Comparison of ENCODE assay signal across 26 cellular contexts in genomic region chr20:59110607-59111006, GRCh38. TPM values are rescaled to one million over a fixed set of nuclear protein-coding genes. Genes with fewer than 3 reads are reported as not detected.
DNase-seq lines count a peak whose midpoint lies in the region; ATAC-seq, FAIRE-seq and TF ChIP-seq lines count a peak whose summit lies in the region.
"Had no signal": no experiment of that assay in that cellular context is flagged by ENCODE, and none has a peak within 500 bp of the region (broad histone marks: within the 10 kb centered on the region; RNA-seq: fewer than 3 reads in every experiment).

No MANE protein-coding gene starts in this region.

- DNase-seq in pancreas, result no peak
- no peak for DNase-seq in stimulated activated CD4-positive, alpha-beta T cell treated with anti-CD3 and anti-CD28 coated beads, Interleukin-4, amount 100 ng/mL, for 1 hour
- DNase-seq in NCI-H1694 treated with DMSO at 0.1 percent for 48 hours (lab: John Stamatoyannopoulos, UW), result no peak
- DNase-seq in activated naive CD4-positive, alpha-beta T cell treated with Interleukin-2 at 50 U/mL for 16 hours, result no peak
- DNase-seq: ACHN; AML-193; BE2C; CD4-positive, alpha-beta T cell; CD8-positive, alpha-beta memory T cell; DMS 273 treated with DMSO at 0.1 percent for 48 hours; DMS79; EL; GF-D8; H9 had no signal

- no peaks in the 10 kb centered on the region for H3K9me3 ChIP-seq in pancreas
- H3K9me3 ChIP-seq: BE2C had no signal

- H3K27me3 ChIP-seq in pancreas, result peaks cover 0 to 6% (median 0%) of the 10 kb centered on the region in 4 donors
- H3K27me3 ChIP-seq: BE2C; BLaER1 treated with 17β-estradiol and CSF1 and Interleukin-3, amounts not matched to agents 10 nM and 100 nM had no signal

- H3K4me1 ChIP-seq in pancreas, result no peaks in the 10 kb centered on the region
- H3K4me1 ChIP-seq: A549; BE2C; BLaER1 treated with 17β-estradiol and CSF1 and Interleukin-3, amounts not matched to agents 10 nM and 100 nM had no signal

- H3K27ac ChIP-seq in pancreas, result no peak overlapping the region
- H3K27ac ChIP-seq: 22Rv1; A549; BLaER1 treated with 17β-estradiol and CSF1 and Interleukin-3, amounts not matched to agents 10 nM and 100 nM had no signal

- TF ChIP-seq CTCF in pancreas (IDR thresholded peaks at IDR 0.05), result no peak

- no peak overlapping the region for H3K4me3 ChIP-seq in pancreas
- H3K4me3 ChIP-seq: A549; BLaER1 treated with 17β-estradiol and CSF1 and Interleukin-3, amounts not matched to agents 10 nM and 100 nM; GM23338 had no signal

- peak; percentile 98 for FAIRE-seq in A204.1 (lab: Jason Lieb, UNC)
- peak; percentile 96 for FAIRE-seq in TTC549 (lab: Jason Lieb, UNC)
- peak; percentile 48 for FAIRE-seq in endometrium (lab: Jason Lieb, UNC)
- peak; percentile 97 for FAIRE-seq in pancreas (lab: Jason Lieb, UNC)
- FAIRE-seq: A549, D721Med, GM12891 had no signal

- ATAC-seq in pancreas (no peak), GM21576 (IDR thresholded peaks at IDR 0.05; ENCODE audit: unreplicated experiment) (no peak)
- ATAC-seq: A549, GM23338, HCT116 had no signal

- no peaks in the 10 kb centered on the region for H3K36me3 ChIP-seq in pancreas
- H3K36me3 ChIP-seq: BE2C; BLaER1 treated with 17β-estradiol and CSF1 and Interleukin-3, amounts not matched to agents 10 nM and 100 nM had no signal

- WGBS in pancreas, 2 donors, result 52 to 57% methylated on average over 1 of the region's 1 CpG

- intact Hi-C loops in pancreas (cut with DNase I), result no loop called here

RNA-seq across cellular contexts. Expression of gene ZNF831, which starts 53.0 kb away (rescaled TPM):
- under 1 TPM; 0.04 to 0.23 (median 0.13) TPM for total RNA-seq in pancreas
- under 1 TPM; 0.16 to 0.19 TPM for polyA plus RNA-seq in pancreas
- total RNA-seq: GM23338, H4, H9 had no signal
- polyA plus RNA-seq: A549, GM23338 had no signal
